ENCODE assay signal across 14 cellular contexts in genomic region chr19:17110599-17110966, GRCh38. TPM values are rescaled to one million over a fixed set of nuclear protein-coding genes. Genes with fewer than 3 reads are reported as not detected.
DNase-seq lines count a peak whose midpoint lies in the region; ATAC-seq and TF ChIP-seq lines count a peak whose summit lies in the region.
"Had no signal": no experiment of that assay in that cellular context is flagged by ENCODE, and none has a peak within 500 bp of the region (broad histone marks: within the 10 kb centered on the region; RNA-seq: fewer than 3 reads in every experiment).

No MANE protein-coding gene starts in this region.

- H3K9me3 Mint-ChIP-seq in naive thymus-derived CD8-positive, alpha-beta T cell = no peaks in the 10 kb centered on the region

- H3K36me3 ChIP-seq in left ventricle myocardium inferior (peaks cover 15% of the 10 kb centered on the region), vagina (no peaks in the 10 kb centered on the region)

- H3K27me3 Mint-ChIP-seq in naive thymus-derived CD8-positive, alpha-beta T cell = no peaks in the 10 kb centered on the region

- intact Hi-C loops in left ventricle myocardium inferior (cut with micrococcal nuclease) = no loop called here
- intact Hi-C loops in right cardiac atrium (cut with DNase I) = no loop called here
- intact Hi-C loops in vagina (cut with DNase I) = no loop called here

- peak overlapping the region in 9 of 10 donors; percentile 71 to 92 (median 86) for H3K27ac Mint-ChIP-seq in naive thymus-derived CD8-positive, alpha-beta T cell

- ATAC-seq in right cardiac atrium = no peak
- ATAC-seq in naive thymus-derived CD8-positive, alpha-beta T cell = no peak
- no peak for ATAC-seq in GM19397 (IDR thresholded peaks at IDR 0.05; ENCODE audit: unreplicated experiment)
- ATAC-seq in HG03432 (IDR thresholded peaks at IDR 0.05; ENCODE audit: unreplicated experiment) = no peak

- no peak overlapping the region for H3K4me3 ChIP-seq in left ventricle myocardium inferior
- H3K4me3 ChIP-seq in right cardiac atrium (ENCODE audit: low read length) = no peak overlapping the region
- no peak overlapping the region for H3K4me3 ChIP-seq in vagina

- H3K27me3 ChIP-seq in left ventricle myocardium inferior (ENCODE audit: low read depth) (no peaks in the 10 kb centered on the region), right cardiac atrium (ENCODE audit: control insufficient read depth, insufficient read depth) (no peaks in the 10 kb centered on the region), vagina (no peaks in the 10 kb centered on the region)

- peak overlapping the region in 7 of 10 donors; percentile 39 to 74 (median 67) for H3K4me3 Mint-ChIP-seq in naive thymus-derived CD8-positive, alpha-beta T cell

- DNase-seq in left ventricle myocardium inferior = no peak
- no peak for DNase-seq in right cardiac atrium
- no peak for DNase-seq in naive thymus-derived CD8-positive, alpha-beta T cell
- no peak for DNase-seq in vagina (ENCODE audit: extremely low spot score in 2 of 2)
- no peak for DNase-seq in NCI-H774 (lab: John Stamatoyannopoulos, UW)
- DNase-seq: activated CD8-positive, alpha-beta memory T cell treated with anti-CD3 and anti-CD28 coated beads, Interleukin-2, amount 50 U/mL, for 48 hours; DMS79 treated with DMSO at 0.1 percent for 48 hours; effector memory CD4-positive, alpha-beta T cell; NCI-H1092 treated with DMSO at 0.1 percent for 48 hours; NCI-H510A; SHP77 treated with DMSO at 0.1 percent for 48 hours had no signal

- H3K4me1 ChIP-seq in left ventricle myocardium inferior (peaks cover 49% of the 10 kb centered on the region), right cardiac atrium (ENCODE audit: control insufficient read depth, insufficient read depth, low read length) (peaks cover 7% of the 10 kb centered on the region), vagina (peaks cover 64% of the 10 kb centered on the region)

- no peak for TF ChIP-seq POLR2A in vagina (IDR thresholded peaks at IDR 0.05)

- peaks cover 36 to 82% (median 61%) of the 10 kb centered on the region in 4 donors for H3K4me1 Mint-ChIP-seq in naive thymus-derived CD8-positive, alpha-beta T cell

- POLR2A ChIA-PET in naive thymus-derived CD8-positive, alpha-beta T cell (lab: Charles Lee) = interaction anchor here (0.7 to 2.8 kb wide), 2 partner anchors 11 to 15 kb away, joined by 3 to 25 read pairs; no protein-coding TSS in a partner anchor

- 89% methylated on average over 10 of the region's 10 CpGs for WGBS in right cardiac atrium

- TF ChIP-seq CTCF in left ventricle myocardium inferior (IDR thresholded peaks at IDR 0.05; ENCODE audit: borderline replicate concordance) (no peak), vagina (IDR thresholded peaks at IDR 0.05) (no peak)

- H3K9me3 ChIP-seq in left ventricle myocardium inferior (replicated peaks) = no peaks in the 10 kb centered on the region
- H3K9me3 ChIP-seq in right cardiac atrium (ENCODE audit: control insufficient read depth, low read length) = no peaks in the 10 kb centered on the region
- H3K9me3 ChIP-seq in vagina = no peaks in the 10 kb centered on the region

- H3K36me3 Mint-ChIP-seq in naive thymus-derived CD8-positive, alpha-beta T cell = peaks cover 0 to 53% (median 6%) of the 10 kb centered on the region in 3 donors

- H3K27ac ChIP-seq in left ventricle myocardium inferior (replicated peaks) = peak overlapping the region; percentile 60
- H3K27ac ChIP-seq in right cardiac atrium (ENCODE audit: low read length) = no peak overlapping the region
- peak overlapping the region; percentile 54 for H3K27ac ChIP-seq in cingulate gyrus (ENCODE audit: low read depth, low read length)
- peak overlapping the region; percentile 82 for H3K27ac ChIP-seq in vagina

RNA-seq across cellular contexts. Expression of gene MYO9B, which starts 35.0 kb away (rescaled TPM):
- total RNA-seq in left ventricle myocardium inferior (30.7 TPM), right cardiac atrium (10 to 100 TPM; 31.5 to 42.1 (median 36.6) TPM), vagina (100 TPM)
- polyA plus RNA-seq in right cardiac atrium = 30.0 TPM
- total RNA-seq in naive thymus-derived CD8-positive, alpha-beta T cell = 100 to 1,000 TPM; 169 to 171 TPM
- 10 to 100 TPM in 1 of 3 donors, 1 to 10 TPM in 2; 3.3 to 22.3 (median 8.0) TPM for polyA plus RNA-seq in naive thymus-derived CD8-positive, alpha-beta T cell

RNA-seq across cellular contexts. Expression of gene HAUS8, which starts 35.3 kb away (rescaled TPM):
- total RNA-seq in left ventricle myocardium inferior = 3.5 TPM
- total RNA-seq in right cardiac atrium = 1 to 10 TPM; 3.3 to 6.1 (median 5.6) TPM
- polyA plus RNA-seq in right cardiac atrium = 4.7 TPM
- 10 to 100 TPM; 18.3 to 20.4 TPM for total RNA-seq in naive thymus-derived CD8-positive, alpha-beta T cell
- 10 to 100 TPM in 1 of 3 donors, 1 to 10 TPM in 2; 5.3 to 11.9 (median 5.9) TPM for polyA plus RNA-seq in naive thymus-derived CD8-positive, alpha-beta T cell
- 4.7 TPM for total RNA-seq in vagina
